Comparison of ENCODE assay signal across 13 cellular contexts in the genomic region with DNA sequence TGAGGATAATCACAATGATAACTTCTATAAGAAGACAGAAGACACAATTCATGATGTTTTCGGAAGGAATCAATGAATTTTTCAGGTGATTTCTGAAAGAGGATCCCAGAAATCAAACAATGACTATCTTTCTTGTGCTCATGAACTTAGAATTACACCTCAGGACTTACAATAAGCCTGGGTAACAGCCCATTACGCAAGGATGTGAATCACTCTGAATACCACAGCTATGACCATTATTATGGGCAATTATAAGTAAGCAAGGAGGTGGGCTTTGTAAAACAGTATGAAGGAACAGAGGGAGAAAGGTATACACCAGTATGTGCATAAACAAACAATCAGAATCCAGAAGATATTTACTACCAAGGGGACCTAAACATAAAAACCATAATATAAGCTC. TPM values are rescaled to one million over a fixed set of nuclear protein-coding genes. Genes with fewer than 3 reads are reported as not detected.
DNase-seq lines count a peak whose midpoint lies in the region; ATAC-seq, FAIRE-seq and TF ChIP-seq lines count a peak whose summit lies in the region.
"Had no signal": no experiment of that assay in that cellular context is flagged by ENCODE, and none has a peak within 500 bp of the region (broad histone marks: within the 10 kb centered on the region; RNA-seq: fewer than 3 reads in every experiment).

No MANE protein-coding gene starts in this region.

- no peaks in the 10 kb centered on the region for H3K36me3 Mint-ChIP-seq in activated T-helper 17 cell treated with anti-CD3 and anti-CD28 coated beads, Interleukin-2, amount 50 U/mL, for 72 hours (ENCODE audit: low read depth)

- no peak for TF ChIP-seq POLR2A in H54 (IDR thresholded peaks at IDR 0.05; ENCODE audit: low read depth, low read length)

- no peaks in the 10 kb centered on the region for H3K27me3 Mint-ChIP-seq in activated T-helper 17 cell treated with anti-CD3 and anti-CD28 coated beads, Interleukin-2, amount 50 U/mL, for 72 hours
- H3K27me3 Mint-ChIP-seq: dendritic cell treated with granulocyte-macrophage colony-stimulating factor and Interleukin-4, amounts not matched to agents 40 ng/mL and 50 ng/mL, for 4 days had no signal

- H3K4me1 Mint-ChIP-seq in activated T-helper 17 cell treated with anti-CD3 and anti-CD28 coated beads, Interleukin-2, amount 50 U/mL, for 72 hours, result no peaks in the 10 kb centered on the region

- H3K4me3 Mint-ChIP-seq in activated T-helper 17 cell treated with anti-CD3 and anti-CD28 coated beads, Interleukin-2, amount 50 U/mL, for 72 hours, result no peak overlapping the region
- H3K4me3 Mint-ChIP-seq: dendritic cell treated with granulocyte-macrophage colony-stimulating factor and Interleukin-4, amounts not matched to agents 40 ng/mL and 50 ng/mL, for 4 days had no signal

- no peak for TF ChIP-seq CTCF in retinal pigment epithelial cell (conservative IDR thresholded peaks at IDR 0.05; ENCODE audit: low read depth, low read length)

- H3K9me3 Mint-ChIP-seq in activated T-helper 17 cell treated with anti-CD3 and anti-CD28 coated beads, Interleukin-2, amount 50 U/mL, for 72 hours, result no peaks in the 10 kb centered on the region
- H3K9me3 Mint-ChIP-seq: dendritic cell treated with granulocyte-macrophage colony-stimulating factor and Interleukin-4, amounts not matched to agents 40 ng/mL and 50 ng/mL, for 4 days had no signal

- ATAC-seq in esophagus mucosa (peak; percentile 66), left lobe of liver (no peak)
- ATAC-seq in activated T-helper 17 cell treated with anti-CD3 and anti-CD28 coated beads, Interleukin-2, amount 50 U/mL, for 72 hours (replicated peaks), result no peak
- ATAC-seq: lower lobe of right lung had no signal

- H3K27ac ChIP-seq in caudate nucleus (ENCODE audit: low read depth, low read length), result no peak overlapping the region
- H3K27ac ChIP-seq: lower lobe of right lung, SJCRH30 had no signal

- peak; percentile 37 for DNase-seq in H54 (ENCODE audit: insufficient read length, low spot score)
- peak; percentile 70 for DNase-seq in RCC 7860 (ENCODE audit: low spot score)
- DNase-seq in retinal pigment epithelial cell (ENCODE audit: low read depth), result peak; percentile 78
- DNase-seq in C1 segment of cervical spinal cord (lab: John Stamatoyannopoulos, UW), result no peak
- no peak for DNase-seq in caudate nucleus (lab: John Stamatoyannopoulos, UW)
- no peak for DNase-seq in left lobe of liver (ENCODE audit: low spot score)
- DNase-seq: lower lobe of right lung, NCI-H1436, SJCRH30 had no signal

- no peak overlapping the region for H3K27ac Mint-ChIP-seq in activated T-helper 17 cell treated with anti-CD3 and anti-CD28 coated beads, Interleukin-2, amount 50 U/mL, for 72 hours

- H3K4me3 ChIP-seq in retinal pigment epithelial cell (ENCODE audit: low read length), result no peak overlapping the region
- H3K4me3 ChIP-seq: lower lobe of right lung, SJCRH30 had no signal

- FAIRE-seq in H54 (lab: Jason Lieb, UNC) (no peak), RCC 7860 (lab: Jason Lieb, UNC) (peak; percentile 76)
- FAIRE-seq: GM19239 had no signal

RNA-seq across cellular contexts. Expression of gene PPP2CA, which starts 21.5 kb away (rescaled TPM):
- total RNA-seq in esophagus mucosa, result 144 TPM
- 100 to 1,000 TPM; 101 to 164 TPM for total RNA-seq in activated T-helper 17 cell treated with anti-CD3 and anti-CD28 coated beads, Interleukin-2, amount 50 U/mL, for 72 hours
- total RNA-seq in left lobe of liver, result 60.5 TPM

Comparison
In these comparisons a context has a peak if more than half of its experiments do, and no peak if none do; other contexts are left out.
1. DNase-seq: peak in H54 (single experiment), RCC 7860 (single experiment) and retinal pigment epithelial cell (single experiment); none in C1 segment of cervical spinal cord (0 of 14), caudate nucleus (0 of 61) and left lobe of liver (single experiment).